14 cellular contexts compared by ENCODE assay signal in genomic region chr10:118712930-118713634, GRCh38. TPM values are rescaled to one million over a fixed set of nuclear protein-coding genes. Genes with fewer than 3 reads are reported as not detected.
DNase-seq lines count a peak whose midpoint lies in the region; ATAC-seq and TF ChIP-seq lines count a peak whose summit lies in the region.
"Had no signal": no experiment of that assay in that cellular context is flagged by ENCODE, and none has a peak within 500 bp of the region (broad histone marks: within the 10 kb centered on the region; RNA-seq: fewer than 3 reads in every experiment).

No MANE protein-coding gene starts in this region.

- no peak overlapping the region for H3K27ac ChIP-seq in vagina
- H3K27ac ChIP-seq: BLaER1, SK-N-MC had no signal

- H3K4me1 ChIP-seq in vagina = peaks cover 7% of the 10 kb centered on the region
- H3K4me1 ChIP-seq: BLaER1 had no signal

- H3K27me3 ChIP-seq in vagina = no peaks in the 10 kb centered on the region
- H3K27me3 ChIP-seq: BLaER1 had no signal

- in situ Hi-C loops in SK-MEL-5 (cut with HindIII; ENCODE audit: low pct_unique_long_range_greater_than_20kb, low sequenced_read_pairs) = no loop called here

- peak; percentile 9 for DNase-seq in stimulated activated CD4-positive, alpha-beta T cell treated with anti-CD3 and anti-CD28 coated beads, Interleukin-15, amount 100 ng/mL, for 24 hours
- no peak for DNase-seq in stimulated activated CD4-positive, alpha-beta T cell treated with anti-CD3 and anti-CD28 coated beads, Interleukin-4, amount 100 ng/mL, for 24 hours
- peak; percentile 31 for DNase-seq in SK-MEL-5 (ENCODE audit: low read depth, low spot score)
- DNase-seq in fibroblast of mammary gland (ENCODE audit: low read depth) = no peak
- no peak for DNase-seq in UCSD-AML1 (lab: John Stamatoyannopoulos, UW; ENCODE audit: unreplicated experiment)
- DNase-seq in vagina (ENCODE audit: extremely low spot score in 2 of 2) = no peak
- DNase-seq: activated CD4-positive, CD25-positive, alpha-beta regulatory T cell; activated T-cell treated with anti-CD3 and anti-CD28 coated beads, Interleukin-2, amount 50 U/mL, for 1 hour; kidney glomerular epithelial cell; NCI-H2029 treated with DMSO at 0.1 percent for 48 hours had no signal

- no peak overlapping the region for H3K4me3 ChIP-seq in fibroblast of mammary gland (ENCODE audit: control insufficient read depth, low read depth, low read length)
- H3K4me3 ChIP-seq in vagina = no peak overlapping the region
- H3K4me3 ChIP-seq: BLaER1, SK-N-MC had no signal

- H3K9me3 ChIP-seq in vagina = no peaks in the 10 kb centered on the region
- H3K9me3 ChIP-seq: BLaER1 had no signal

- no peak for TF ChIP-seq POLR2A in vagina (IDR thresholded peaks at IDR 0.05)

- ATAC-seq in HG03025 (IDR thresholded peaks at IDR 0.05; ENCODE audit: low FRiP score, unreplicated experiment) (no peak), GM21619 (IDR thresholded peaks at IDR 0.05; ENCODE audit: unreplicated experiment) (no peak)

- H3K36me3 ChIP-seq in vagina = no peaks in the 10 kb centered on the region

- TF ChIP-seq CTCF in fibroblast of mammary gland (conservative IDR thresholded peaks at IDR 0.05; ENCODE audit: control insufficient read depth, insufficient read depth, low read depth, low read length) (peak; percentile 26), vagina (IDR thresholded peaks at IDR 0.05) (no peak)

- intact Hi-C loops in vagina (cut with DNase I) = no loop called here

RNA-seq across cellular contexts. Expression of gene CACUL1, which starts 41.7 kb away (rescaled TPM):
- 31.9 and 32.4 TPM in 2 replicates for total RNA-seq in SK-MEL-5 (2014; rRNA removed; shearing (Covaris generic))
- 12.0 and 20.2 TPM in 2 replicates for polyA plus RNA-seq in SK-MEL-5 (2015; cell fraction: cytosol; rRNA removed)
- 16.6 and 18.7 TPM in 2 replicates for polyA plus RNA-seq in SK-MEL-5 (2015; cell fraction: nucleus; rRNA removed)
- total RNA-seq in vagina = 13.8 TPM

Comparison
In these comparisons a context has a peak if more than half of its experiments do, and no peak if none do; other contexts are left out.
1. DNase-seq: peak in stimulated activated CD4-positive, alpha-beta T cell treated with anti-CD3 and anti-CD28 coated beads, Interleukin-15, amount 100 ng/mL, for 24 hours (single experiment) and SK-MEL-5 (single experiment); none in stimulated activated CD4-positive, alpha-beta T cell treated with anti-CD3 and anti-CD28 coated beads, Interleukin-4, amount 100 ng/mL, for 24 hours (single experiment), fibroblast of mammary gland (single experiment), UCSD-AML1 (single experiment) and vagina (0 of 2).